14 cellular contexts compared by ENCODE assay signal in the genomic region with DNA sequence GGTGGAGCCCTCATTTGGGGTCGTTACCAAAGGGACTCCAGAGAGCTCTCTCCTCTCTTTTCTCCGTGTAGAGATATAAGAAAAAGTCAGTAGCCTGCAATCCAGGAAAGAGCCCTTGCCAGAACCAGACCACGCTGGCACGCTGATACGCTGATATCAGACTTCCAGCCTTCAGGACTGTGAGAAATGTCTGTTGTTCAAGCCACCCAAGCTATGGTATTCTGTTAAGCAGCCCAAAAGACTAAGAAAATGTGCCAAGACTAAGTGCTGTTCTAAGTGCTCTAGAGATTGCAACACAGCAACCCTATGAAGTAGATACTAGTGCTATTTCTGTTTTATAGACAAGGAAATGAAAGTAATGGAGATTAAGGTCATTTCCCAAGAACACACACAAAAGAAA.
DNase-seq lines count a peak whose midpoint lies in the region; ATAC-seq and TF ChIP-seq lines count a peak whose summit lies in the region.
"Had no signal": no experiment of that assay in that cellular context is flagged by ENCODE, and none has a peak within 500 bp of the region (broad histone marks: within the 10 kb centered on the region; RNA-seq: fewer than 3 reads in every experiment).

No MANE protein-coding gene starts in this region.

- intact Hi-C loops in Right ventricle myocardium inferior (cut with DNase I), result loop anchor here (5.0 kb wide), 1 partner anchor 81 kb away; no protein-coding TSS in a partner anchor
- intact Hi-C loops in cardiac septum (cut with DNase I), result loop anchor here (5.0 kb wide), 1 partner anchor 126 kb away; no protein-coding TSS in a partner anchor
- intact Hi-C loops in Right ventricle myocardium superior (cut with DNase I), result no loop called here

- TF ChIP-seq CTCF in omental fat pad (IDR thresholded peaks at IDR 0.05), result no peak

- in situ Hi-C loops in KBM-7 (cut with MboI; ENCODE audit: low pct_unique_long_range_greater_than_20kb, low sequenced_read_pairs), result no loop called here

- peak; percentile 95 for ATAC-seq in Right ventricle myocardium inferior
- peak; percentile 93 for ATAC-seq in Right ventricle myocardium superior (ENCODE audit: poor library complexity)
- ATAC-seq in omental fat pad (ENCODE audit: low FRiP score), result peak; percentile 52
- ATAC-seq: A549; stimulated activated naive CD8-positive, alpha-beta T cell treated with anti-CD3 and anti-CD28 coated beads, Interleukin-15, amount 100 ng/mL, for 72 hours had no signal

- DNase-seq in Right ventricle myocardium inferior (ENCODE audit: missing footprints) (no peak), cardiac septum (ENCODE audit: low spot score) (no peak), Right ventricle myocardium superior (peak; percentile 55), omental fat pad (ENCODE audit: low spot score) (no peak), NCI-H524 (lab: John Stamatoyannopoulos, UW) (no peak), KBM-7 (no peak), NCI-H2196 treated with DMSO at 0.1 percent for 48 hours (lab: John Stamatoyannopoulos, UW; ENCODE audit: unreplicated experiment) (no peak)
- DNase-seq in activated effector memory CD4-positive, alpha-beta T cell treated with anti-CD3 and anti-CD28 coated beads, Interleukin-2, amount 50 U/mL, for 16 hours, result no peak
- DNase-seq: activated CD4-positive, CD25-positive, alpha-beta regulatory T cell; HCEC 1CT; sigmoid colon; stimulated activated naive CD8-positive, alpha-beta T cell treated with anti-CD3 and anti-CD28 coated beads, Interleukin-15, amount 100 ng/mL, for 72 hours; SW 1271 had no signal
